Comparison of ENCODE assay signal across 8 cellular contexts in genomic region chr2:11466307-11467125, GRCh38. TPM values are rescaled to one million over a fixed set of nuclear protein-coding genes. Genes with fewer than 3 reads are reported as not detected.
A peak's percentile ranks its signal among the peaks of the same experiment; 100 is the strongest.
DNase-seq lines count a peak whose midpoint lies in the region; ATAC-seq and TF ChIP-seq lines count a peak whose summit lies in the region.

No MANE protein-coding gene starts in this region.

- H3K27ac ChIP-seq in SK-N-MC = peak overlapping the region; percentile 49; the same call in 1 of the 2 replicates
- no peak overlapping the region for H3K27ac ChIP-seq in esophagus (ENCODE audit: low read depth in 2 of 2, low read length in 1 of 2)
- H3K27ac ChIP-seq in osteoblast (ENCODE audit: low read depth, low read length) = peak overlapping the region; percentile 88

- WGBS in esophagus, 2 donors = 28 to 31% methylated on average over 26 of the region's 26 CpGs

- no peak for TF ChIP-seq CTCF in osteoblast (IDR thresholded peaks at IDR 0.05; ENCODE audit: extremely low read depth, low read depth, low read length)

- DNase-seq in SK-N-MC (ENCODE audit: low read depth, low spot score) (no peak), osteoblast (ENCODE audit: insufficient read length, low spot score, missing footprints) (no peak), germinal center (ENCODE audit: low spot score) (no peak), T1000 (lab: John Stamatoyannopoulos, UW) (no peak), NCI-H1417 treated with DMSO at 0.1 percent for 48 hours (lab: John Stamatoyannopoulos, UW) (no peak)

- H3K9me3 ChIP-seq in SK-N-MC (ENCODE audit: low read depth, low read length) (no peaks in the 10 kb centered on the region), esophagus (ENCODE audit: control insufficient read depth in 2 of 2, insufficient read depth in 1 of 2, low read depth in 1 of 2, low read length in 1 of 2) (no peaks in the 10 kb centered on the region), osteoblast (ENCODE audit: low read depth, low read length) (no peaks in the 10 kb centered on the region)

- ATAC-seq in GM18505 (IDR thresholded peaks at IDR 0.05; ENCODE audit: unreplicated experiment) (peak; percentile 4), HG02642 (IDR thresholded peaks at IDR 0.05; ENCODE audit: poor library complexity, unreplicated experiment) (peak; percentile 25)

- H3K36me3 ChIP-seq in SK-N-MC (ENCODE audit: insufficient read depth, low read length) = peaks cover 32% of the 10 kb centered on the region
- no peaks in the 10 kb centered on the region for H3K36me3 ChIP-seq in esophagus (ENCODE audit: control insufficient read depth in 2 of 2, insufficient read depth in 2 of 2, low read length in 1 of 2)
- peaks cover 17% of the 10 kb centered on the region for H3K36me3 ChIP-seq in osteoblast (ENCODE audit: insufficient read depth, low read length)

- H3K79me2 ChIP-seq in osteoblast (ENCODE audit: insufficient read depth, low read length) = peaks cover 41% of the 10 kb centered on the region

- peaks cover 32% of the 10 kb centered on the region for H4K20me1 ChIP-seq in osteoblast (ENCODE audit: insufficient read depth, low read length)

- H3K9ac ChIP-seq in SK-N-MC (ENCODE audit: insufficient read length) = peak overlapping the region; percentile 64

- H3K4me3 ChIP-seq in SK-N-MC (peak overlapping the region; percentile 84), esophagus (ENCODE audit: low read depth in 1 of 2, low read length in 2 of 2) (peak overlapping the region; percentile 63 to 77), osteoblast (ENCODE audit: insufficient read depth, low read length) (peak overlapping the region; percentile 84)

- H3K27me3 ChIP-seq in esophagus (ENCODE audit: control insufficient read depth in 1 of 2, insufficient read depth in 2 of 2, low read length in 2 of 2) = no peaks in the 10 kb centered on the region
- no peaks in the 10 kb centered on the region for H3K27me3 ChIP-seq in osteoblast (ENCODE audit: insufficient read depth, low read length)

- no peak for TF ChIP-seq POLR2A in GM18505 (IDR thresholded peaks at IDR 0.05; ENCODE audit: borderline replicate concordance, extremely low read depth, insufficient read depth, insufficient read length)

- H2AFZ ChIP-seq in osteoblast (ENCODE audit: low read length) = peak overlapping the region; percentile 91

- peak overlapping the region; percentile 98 for H3K4me2 ChIP-seq in osteoblast (ENCODE audit: insufficient read depth, low read length)

- H3K4me1 ChIP-seq in esophagus (ENCODE audit: control insufficient read depth in 2 of 2, insufficient read depth in 2 of 2, low read length in 1 of 2) (peaks cover 0 to 4% of the 10 kb centered on the region in 2 donors), osteoblast (ENCODE audit: insufficient read depth, low read length) (peaks cover 16% of the 10 kb centered on the region)

RNA-seq across cellular contexts. Expression of gene E2F6, which starts 0.6 kb away (rescaled TPM):
- 1 to 10 TPM; 4.2 to 4.9 TPM for polyA plus RNA-seq in esophagus
- 9.0 and 10.6 TPM in 2 replicates for total RNA-seq in osteoblast

Comparison
In these comparisons a context has a peak if more than half of its experiments do, and no peak if none do; other contexts are left out.
1. H3K27ac ChIP-seq: peak in SK-N-MC (single experiment) and osteoblast (single experiment); none in esophagus (0 of 2).
2. Peak in every context shown above with its lines, with median percentiles within 50 percentile points of each other: H3K4me3 ChIP-seq.